Comparison of ENCODE assay signal across 12 cellular contexts in the genomic region with DNA sequence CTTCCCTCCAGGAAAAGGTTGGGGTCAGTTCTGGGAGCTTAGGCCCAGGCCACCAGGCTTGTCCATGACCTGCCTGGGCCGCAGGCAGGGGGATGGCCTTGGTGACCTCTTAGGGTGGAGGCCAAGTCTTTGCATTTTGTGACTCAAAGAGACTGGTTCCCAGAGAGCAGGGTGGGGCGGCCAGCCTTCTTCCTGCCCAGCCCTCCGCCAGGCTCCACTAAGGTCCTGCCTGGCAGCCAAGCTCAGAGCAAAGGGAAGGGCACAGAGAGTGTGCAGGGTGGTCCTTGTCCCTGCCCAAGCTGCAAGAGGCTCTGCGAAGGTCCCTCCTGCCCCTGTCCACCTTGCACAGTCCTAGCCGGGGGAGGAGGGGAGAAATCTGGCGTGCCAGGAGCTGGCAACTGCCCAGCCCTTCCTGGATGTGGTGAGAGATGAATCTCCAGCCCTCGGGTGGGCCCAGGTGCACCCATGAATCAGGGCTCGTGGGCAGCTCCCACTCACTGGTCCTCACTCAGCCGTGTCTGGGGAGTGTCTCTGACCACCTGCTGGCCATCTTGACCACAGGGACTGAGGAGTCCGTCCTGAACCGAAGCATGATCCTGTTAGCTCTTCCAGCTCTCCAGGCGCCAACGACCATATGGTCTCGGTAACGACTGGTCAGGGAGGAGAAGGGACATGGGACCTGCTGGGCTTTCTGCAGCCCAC. TPM values are rescaled to one million over a fixed set of nuclear protein-coding genes. Genes with fewer than 3 reads are reported as not detected.
DNase-seq lines count a peak whose midpoint lies in the region; ATAC-seq and TF ChIP-seq lines count a peak whose summit lies in the region.
"Had no signal": no experiment of that assay in that cellular context is flagged by ENCODE, and none has a peak within 500 bp of the region (broad histone marks: within the 10 kb centered on the region; RNA-seq: fewer than 3 reads in every experiment).

No MANE protein-coding gene starts in this region.

- no peaks in the 10 kb centered on the region for H3K9me3 ChIP-seq in T-helper 17 cell (ENCODE audit: control insufficient read depth, low read length, poor library complexity, severe bottlenecking)
- no peaks in the 10 kb centered on the region for H3K9me3 ChIP-seq in gastroesophageal sphincter
- H3K9me3 ChIP-seq in stomach: no peaks in the 10 kb centered on the region
- no peaks in the 10 kb centered on the region for H3K9me3 ChIP-seq in colonic mucosa

- intact Hi-C loops in stomach (cut with DNase I; ENCODE audit: low total_unique reads): no loop called here
- intact Hi-C loops in colonic mucosa (cut with DNase I): no loop called here

- ATAC-seq in activated T-cell treated with anti-CD3 and anti-CD28 coated beads, Interleukin-2, amount 50 U/mL, for 4 hours: no peak
- ATAC-seq in T-helper 17 cell: no peak
- ATAC-seq in gastroesophageal sphincter: no peak

- peak overlapping the region; percentile 74 for H3K27ac Mint-ChIP-seq in T-helper 17 cell
- H3K27ac Mint-ChIP-seq: memory B cell had no signal

- H3K4me1 Mint-ChIP-seq in activated T-cell treated with anti-CD3 and anti-CD28 coated beads, Interleukin-2, amount 50 U/mL, for 4 hours (ENCODE audit: low read depth): peaks cover 24% of the 10 kb centered on the region
- peaks cover 20% of the 10 kb centered on the region for H3K4me1 Mint-ChIP-seq in T-helper 17 cell
- H3K4me1 Mint-ChIP-seq: memory B cell had no signal

- no peak for DNase-seq in activated T-cell treated with anti-CD3 and anti-CD28 coated beads, Interleukin-2, amount 50 U/mL, for 4 hours
- DNase-seq in activated T-cell treated with anti-CD3 and anti-CD28 coated beads, Interleukin-2, amount 50 U/mL, for 1 hour: no peak
- DNase-seq in T-helper 17 cell: no peak
- DNase-seq in stomach: no peak
- no peak for DNase-seq in foreskin melanocyte
- DNase-seq in colonic mucosa: no peak
- DNase-seq in NCI-H69 (lab: John Stamatoyannopoulos, UW): no peak
- DNase-seq: glutamatergic neuron, MM.1S had no signal

- no peak for TF ChIP-seq EP300 in gastroesophageal sphincter (IDR thresholded peaks at IDR 0.05)
- no peak for TF ChIP-seq EP300 in stomach (IDR thresholded peaks at IDR 0.05)

- H3K4me1 ChIP-seq in gastroesophageal sphincter: peaks cover 0 to 40% (median 7%) of the 10 kb centered on the region in 3 donors
- H3K4me1 ChIP-seq in stomach: peaks cover 16 to 43% (median 29%) of the 10 kb centered on the region in 4 donors
- peaks cover 4% of the 10 kb centered on the region for H3K4me1 ChIP-seq in colonic mucosa

- H3K36me3 ChIP-seq in gastroesophageal sphincter: no peaks in the 10 kb centered on the region
- no peaks in the 10 kb centered on the region for H3K36me3 ChIP-seq in stomach
- H3K36me3 ChIP-seq in colonic mucosa: no peaks in the 10 kb centered on the region

- H3K4me3 ChIP-seq in gastroesophageal sphincter (no peak overlapping the region), stomach (no peak overlapping the region), colonic mucosa (no peak overlapping the region)

- TF ChIP-seq POLR2A in gastroesophageal sphincter (IDR thresholded peaks at IDR 0.05): no peak
- TF ChIP-seq POLR2A in stomach (IDR thresholded peaks at IDR 0.05): no peak

- H3K27ac ChIP-seq in gastroesophageal sphincter: peak overlapping the region in 3 of 4 donors; percentile 11 to 45 (median 20)
- H3K27ac ChIP-seq in stomach: peak overlapping the region in 3 of 5 donors; percentile 10 to 38 (median 24)
- H3K27ac ChIP-seq in colonic mucosa: no peak overlapping the region

- H3K36me3 Mint-ChIP-seq in activated T-cell treated with anti-CD3 and anti-CD28 coated beads, Interleukin-2, amount 50 U/mL, for 4 hours (ENCODE audit: insufficient read depth): no peaks in the 10 kb centered on the region
- H3K36me3 Mint-ChIP-seq in T-helper 17 cell (ENCODE audit: low read depth): no peaks in the 10 kb centered on the region
- H3K36me3 Mint-ChIP-seq: memory B cell had no signal

- WGBS in gastroesophageal sphincter (ENCODE audit: low coverage in 1 of 2), 2 donors: 62% methylated on average over 5 of the region's 15 CpGs; no CpG with 5 or more reads in 1 of the 2 donors
- 44 to 62% (median 58%) methylated on average over 8 to 15 of the region's 15 CpGs for WGBS in stomach, 5 donors

- no peak for TF ChIP-seq CTCF in gastroesophageal sphincter (IDR thresholded peaks at IDR 0.05)
- TF ChIP-seq CTCF in stomach (IDR thresholded peaks at IDR 0.05): no peak
- no peak for TF ChIP-seq CTCF in colonic mucosa (IDR thresholded peaks at IDR 0.05)

- H3K9ac ChIP-seq in colonic mucosa (ENCODE audit: low read depth in 2 of 2, low read length in 2 of 2): no peak overlapping the region

- H3K27me3 Mint-ChIP-seq in activated T-cell treated with anti-CD3 and anti-CD28 coated beads, Interleukin-2, amount 50 U/mL, for 4 hours (ENCODE audit: low read depth): no peaks in the 10 kb centered on the region
- no peaks in the 10 kb centered on the region for H3K27me3 Mint-ChIP-seq in T-helper 17 cell

- H3K27me3 ChIP-seq in gastroesophageal sphincter: peaks cover 29% of the 10 kb centered on the region
- peaks cover 0 to 28% (median 6%) of the 10 kb centered on the region in 3 donors for H3K27me3 ChIP-seq in stomach
- H3K27me3 ChIP-seq in colonic mucosa: no peaks in the 10 kb centered on the region

- H3K4me3 Mint-ChIP-seq in activated T-cell treated with anti-CD3 and anti-CD28 coated beads, Interleukin-2, amount 50 U/mL, for 4 hours: peak overlapping the region; percentile 55
- H3K4me3 Mint-ChIP-seq in T-helper 17 cell: peak overlapping the region; percentile 86
- H3K4me3 Mint-ChIP-seq: memory B cell had no signal

- H3K9me3 Mint-ChIP-seq in activated T-cell treated with anti-CD3 and anti-CD28 coated beads, Interleukin-2, amount 50 U/mL, for 4 hours: no peaks in the 10 kb centered on the region
- H3K9me3 Mint-ChIP-seq: memory B cell had no signal

RNA-seq across cellular contexts. Expression of a gene that starts 2.3 kb away (rescaled TPM):
- total RNA-seq in activated T-cell treated with anti-CD3 and anti-CD28 coated beads, Interleukin-2, amount 50 U/mL, for 4 hours: under 1 TPM in 2 of 3 donors, not detected in 1; 0.30 to 0.51 TPM
- total RNA-seq in T-helper 17 cell: 100 to 1,000 TPM in 1 of 2 donors, 10 to 100 TPM in 1; 21.4 to 166 TPM
- 100 to 1,000 TPM in 1 of 4 donors, 10 to 100 TPM in 2, 1 to 10 TPM in 1; 7.4 to 132 (median 29.7) TPM for total RNA-seq in gastroesophageal sphincter
- 10 to 100 TPM in 4 of 5 donors, 1 to 10 TPM in 1; 2.3 to 34.9 (median 30.4) TPM for total RNA-seq in stomach
- polyA plus RNA-seq in stomach: 10 to 100 TPM; 18.6 to 64.4 (median 37.3) TPM
- 10 to 100 TPM; 15.9 to 26.1 TPM for total RNA-seq in colonic mucosa

RNA-seq across cellular contexts. Expression of a gene that starts 7.8 kb away (rescaled TPM):
- not detected for total RNA-seq in activated T-cell treated with anti-CD3 and anti-CD28 coated beads, Interleukin-2, amount 50 U/mL, for 4 hours
- 1 to 10 TPM in 1 of 2 donors, under 1 TPM in 1; 0.96 to 2.9 TPM for total RNA-seq in T-helper 17 cell
- under 1 TPM in 2 of 4 donors, not detected in 2; 0.40 TPM for total RNA-seq in gastroesophageal sphincter
- total RNA-seq in stomach: not detected
- polyA plus RNA-seq in stomach: under 1 TPM in 2 of 3 donors, not detected in 1; 0.19 to 0.25 TPM
- not detected for total RNA-seq in colonic mucosa

RNA-seq across cellular contexts. Expression of a gene that starts 17.2 kb away (rescaled TPM):
- total RNA-seq in activated T-cell treated with anti-CD3 and anti-CD28 coated beads, Interleukin-2, amount 50 U/mL, for 4 hours: 100 to 1,000 TPM; 106 to 126 (median 123) TPM
- total RNA-seq in T-helper 17 cell (10 to 100 TPM; 85.7 to 89.9 TPM), gastroesophageal sphincter (10 to 100 TPM; 24.2 to 42.6 (median 36.1) TPM), stomach (10 to 100 TPM; 11.9 to 93.6 (median 45.2) TPM), colonic mucosa (10 to 100 TPM; 29.9 to 81.0 TPM)
- polyA plus RNA-seq in stomach: 100 to 1,000 TPM; 158 to 206 (median 178) TPM

RNA-seq across cellular contexts. Expression of a gene that starts 21.4 kb away (rescaled TPM):
- under 1 TPM in 2 of 3 donors, not detected in 1; 0.18 to 0.54 TPM for total RNA-seq in activated T-cell treated with anti-CD3 and anti-CD28 coated beads, Interleukin-2, amount 50 U/mL, for 4 hours
- 1 to 10 TPM; 1.9 to 2.1 TPM for total RNA-seq in T-helper 17 cell
- total RNA-seq in gastroesophageal sphincter: 1 to 10 TPM in 3 of 4 donors, under 1 TPM in 1; 0.81 to 5.4 (median 2.2) TPM
- 1 to 10 TPM in 1 of 5 donors, not detected in 4; 3.3 TPM for total RNA-seq in stomach
- 10 to 100 TPM in 2 of 3 donors, 1 to 10 TPM in 1; 4.3 to 70.9 (median 15.2) TPM for polyA plus RNA-seq in stomach
- 10 to 100 TPM in 1 of 2 donors, 1 to 10 TPM in 1; 3.6 to 15.4 TPM for total RNA-seq in colonic mucosa

RNA-seq across cellular contexts. Expression of a gene that starts 22.9 kb away (rescaled TPM):
- 1 to 10 TPM in 1 of 3 donors, under 1 TPM in 2; 0.49 to 1.2 (median 0.58) TPM for total RNA-seq in activated T-cell treated with anti-CD3 and anti-CD28 coated beads, Interleukin-2, amount 50 U/mL, for 4 hours
- total RNA-seq in T-helper 17 cell: 1 to 10 TPM; 2.6 to 4.2 TPM
- not detected for total RNA-seq in gastroesophageal sphincter
- total RNA-seq in stomach: 1 to 10 TPM in 1 of 5 donors, under 1 TPM in 1, not detected in 3; 0.73 to 2.2 TPM
- 1 to 10 TPM; 2.3 to 6.3 (median 3.1) TPM for polyA plus RNA-seq in stomach
- 1 to 10 TPM; 6.5 to 8.6 TPM for total RNA-seq in colonic mucosa
- polyA plus RNA-seq: AG04450 had no signal
